Comparison of ENCODE assay signal across 1 cellular context in the genomic region with DNA sequence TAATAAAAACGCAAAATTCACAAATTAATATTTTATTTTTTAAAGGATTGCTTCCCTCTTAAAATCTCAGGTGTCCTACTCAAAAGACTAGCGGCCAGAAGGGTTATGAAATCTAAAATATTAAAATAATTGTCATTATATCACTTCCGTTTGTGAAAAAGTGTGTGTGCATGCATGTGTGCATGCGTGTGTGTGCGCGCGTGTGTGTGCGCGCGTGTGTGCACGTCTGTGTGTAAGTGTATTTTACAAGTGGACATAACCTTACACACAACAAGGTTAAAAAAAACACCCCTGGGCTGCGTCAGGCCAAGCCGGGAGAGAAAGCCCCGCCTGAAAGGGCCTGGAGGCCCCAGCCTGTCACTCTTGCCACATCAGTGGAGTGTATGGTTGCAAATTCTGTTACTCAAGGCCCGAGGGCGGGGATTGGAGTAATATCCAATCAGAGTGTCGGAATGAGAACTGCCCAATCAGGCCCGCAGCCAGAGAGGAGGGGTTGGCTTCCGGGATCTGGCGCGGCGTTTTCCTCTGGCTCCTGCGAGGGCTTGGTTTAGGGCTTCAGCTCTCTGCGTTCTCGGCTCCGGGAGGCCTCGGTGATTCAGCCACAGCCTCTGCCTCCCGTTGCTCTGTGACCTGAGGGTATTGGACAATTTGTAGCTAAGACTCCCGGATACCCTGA.
A peak's percentile ranks its signal among the peaks of the same experiment; 100 is the strongest.
TF ChIP-seq lines count a peak whose summit lies in the region.

A gene (plus strand): TSS at position 518 of the 676 bp plus-strand sequence. CDS start 168 bp downstream, outside the sequence.

TF ChIP-seq in A549, 52 proteins besides CTCF, POLR2A, EP300 and RAD21:
- TF ChIP-seq, protein P1, sequence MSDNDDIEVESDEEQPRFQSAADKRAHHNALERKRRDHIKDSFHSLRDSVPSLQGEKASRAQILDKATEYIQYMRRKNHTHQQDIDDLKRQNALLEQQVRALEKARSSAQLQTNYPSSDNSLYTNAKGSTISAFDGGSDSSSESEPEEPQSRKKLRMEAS (IDR thresholded peaks at IDR 0.05) = 0 out of 2 replicates have a peak, but pooled peaks have one; percentile 13
TF ChIP-seq in A549: peak in this region for 1; not testable (repeated sequence) for 51.
